9 cellular contexts compared by ENCODE assay signal in genomic region chr6:116096979-116097816, GRCh38. TPM values are rescaled to one million over a fixed set of nuclear protein-coding genes. Genes with fewer than 3 reads are reported as not detected.
DNase-seq lines count a peak whose midpoint lies in the region; ATAC-seq and TF ChIP-seq lines count a peak whose summit lies in the region.
"Had no signal": no experiment of that assay in that cellular context is flagged by ENCODE, and none has a peak within 500 bp of the region (broad histone marks: within the 10 kb centered on the region; RNA-seq: fewer than 3 reads in every experiment).

No MANE protein-coding gene starts in this region.

- in situ Hi-C loops in brain microvascular endothelial cell (cut with HindIII; ENCODE audit: low pct_ligation_motif_present, low sequenced_read_pairs) = no loop called here

- H3K36me3 Mint-ChIP-seq in CD4-positive, alpha-beta T cell (ENCODE audit: low read depth) = no peaks in the 10 kb centered on the region

- H3K14ac ChIP-seq in mesenchymal stem cell (ENCODE audit: low read length in 2 of 2) = no peak overlapping the region

- H3K18ac ChIP-seq in mesenchymal stem cell (ENCODE audit: low read depth in 1 of 2, low read length in 2 of 2) = no peak overlapping the region

- intact Hi-C loops in CD4-positive, alpha-beta T cell (cut with DNase I, micrococcal nuclease) = loop anchor here (1.0 kb wide), 2 partner anchors 85 to 86 kb away; no protein-coding TSS in a partner anchor

- CTCF ChIA-PET in CD4-positive, alpha-beta T cell (lab: Charles Lee) = interaction anchor here (0.6 to 2.1 kb wide), 2 partner anchors 20 to 86 kb away, joined by 3 to 8 read pairs; no protein-coding TSS in a partner anchor

- H3K27ac Mint-ChIP-seq in CD4-positive, alpha-beta T cell = no peak overlapping the region
- H3K27ac Mint-ChIP-seq: activated CD4-positive, alpha-beta memory T cell treated with anti-CD3 and anti-CD28 coated beads, Interleukin-2, amount 10 ng/mL, durations not matched to agents 7 days and 5 days had no signal

- H3K27me3 Mint-ChIP-seq in CD4-positive, alpha-beta T cell = no peaks in the 10 kb centered on the region

- H4K8ac ChIP-seq in mesenchymal stem cell (ENCODE audit: low read length) = no peak overlapping the region

- no peak overlapping the region for H2AK5ac ChIP-seq in mesenchymal stem cell (ENCODE audit: low read length, severe bottlenecking)

- H2AFZ ChIP-seq in KMS-11 (ENCODE audit: low read depth) (no peak overlapping the region), mesenchymal stem cell (ENCODE audit: low read depth, low read length) (no peak overlapping the region)

- H2BK120ac ChIP-seq in mesenchymal stem cell (ENCODE audit: low read depth, low read length) = no peak overlapping the region

- H2BK15ac ChIP-seq in mesenchymal stem cell (ENCODE audit: low read depth, poor library complexity, severe bottlenecking) = no peak overlapping the region

- H4K20me1 ChIP-seq in KMS-11 (ENCODE audit: insufficient read depth) = no peaks in the 10 kb centered on the region

- H3K36me3 ChIP-seq in KMS-11 (ENCODE audit: insufficient read depth) = no peaks in the 10 kb centered on the region
- no peaks in the 10 kb centered on the region for H3K36me3 ChIP-seq in brain microvascular endothelial cell (replicated peaks)
- no peaks in the 10 kb centered on the region for H3K36me3 ChIP-seq in mesenchymal stem cell (ENCODE audit: control insufficient read depth in 1 of 2, insufficient read depth in 2 of 2, low read depth in 1 of 2, low read length in 2 of 2)

- no peak for ATAC-seq in CD4-positive, alpha-beta T cell (ENCODE audit: poor library complexity)

- H3K9me3 Mint-ChIP-seq in CD4-positive, alpha-beta T cell = peaks cover 3% of the 10 kb centered on the region

- H4K91ac ChIP-seq in mesenchymal stem cell (ENCODE audit: low read length) = no peak overlapping the region

- H3K4me1 ChIP-seq in KMS-11 (ENCODE audit: low read depth, poor library complexity, severe bottlenecking) (peaks cover 9% of the 10 kb centered on the region), mesenchymal stem cell (ENCODE audit: control insufficient read depth, insufficient read depth, low read depth, low read length) (peaks cover 5% of the 10 kb centered on the region)

- no peak overlapping the region for H3K23ac ChIP-seq in mesenchymal stem cell (ENCODE audit: low read length in 2 of 2)

- H3K4ac ChIP-seq in mesenchymal stem cell (ENCODE audit: low read depth in 1 of 2, low read length in 2 of 2) = no peak overlapping the region

- no peak overlapping the region for H3K27ac ChIP-seq in CD4-positive, alpha-beta T cell (ENCODE audit: low read depth, low read length)
- H3K27ac ChIP-seq in KMS-11 = no peak overlapping the region
- H3K27ac ChIP-seq in brain microvascular endothelial cell = no peak overlapping the region
- no peak overlapping the region for H3K27ac ChIP-seq in mesenchymal stem cell (ENCODE audit: low read length, poor library complexity, severe bottlenecking)

- no peaks in the 10 kb centered on the region for H3K27me3 ChIP-seq in CD4-positive, alpha-beta T cell (ENCODE audit: control insufficient read depth, insufficient read depth, low read length)
- H3K27me3 ChIP-seq in KMS-11 (ENCODE audit: insufficient read depth, low read depth) (no peaks in the 10 kb centered on the region), brain microvascular endothelial cell (replicated peaks) (no peaks in the 10 kb centered on the region), mesenchymal stem cell (ENCODE audit: control insufficient read depth in 1 of 2, insufficient read depth in 1 of 2, low read length in 2 of 2) (no peaks in the 10 kb centered on the region)

- no peak overlapping the region for H3K4me3 Mint-ChIP-seq in CD4-positive, alpha-beta T cell
- H3K4me3 Mint-ChIP-seq: activated CD4-positive, alpha-beta memory T cell treated with anti-CD3 and anti-CD28 coated beads, Interleukin-2, amount 10 ng/mL, durations not matched to agents 7 days and 5 days had no signal

- WGBS in mesenchymal stem cell = no CpG with 5 or more reads among the region's 2 CpGs

- H2BK5ac ChIP-seq in mesenchymal stem cell (ENCODE audit: low read depth, low read length, poor library complexity, severe bottlenecking) = no peak overlapping the region

- H3K9ac ChIP-seq in KMS-11 (no peak overlapping the region), mesenchymal stem cell (ENCODE audit: low read length) (no peak overlapping the region)

- H3K79me2 ChIP-seq in KMS-11 (ENCODE audit: insufficient read depth, low read depth) = no peaks in the 10 kb centered on the region

- TF ChIP-seq CTCF in CD4-positive, alpha-beta T cell (IDR thresholded peaks at IDR 0.05) = peak; percentile 71
- TF ChIP-seq CTCF in KMS-11 (conservative IDR thresholded peaks at IDR 0.05; ENCODE audit: low read depth, low read length) (peak; percentile 14; the same call in 1 of the 2 replicates), brain microvascular endothelial cell (IDR thresholded peaks at IDR 0.05; ENCODE audit: low read depth, low read length, missing control alignments) (peak; percentile 50)

- peaks cover 9% of the 10 kb centered on the region for H3K9me3 ChIP-seq in CD4-positive, alpha-beta T cell (ENCODE audit: control insufficient read depth, low read length)
- H3K9me3 ChIP-seq in mesenchymal stem cell (ENCODE audit: control insufficient read depth, low read length) = peaks cover 12% of the 10 kb centered on the region

- peaks cover 9% of the 10 kb centered on the region for H3K79me1 ChIP-seq in mesenchymal stem cell (replicated peaks; ENCODE audit: low read length, poor library complexity, severe bottlenecking)

- H3K4me3 ChIP-seq in KMS-11 (IDR thresholded peaks at IDR 0.05; ENCODE audit: insufficient read depth, low read depth, low read length) (no peak overlapping the region), brain microvascular endothelial cell (ENCODE audit: low read depth, low read length) (no peak overlapping the region), mesenchymal stem cell (ENCODE audit: insufficient read depth in 1 of 2, low read depth in 1 of 2, low read length in 2 of 2) (no peak overlapping the region)

- no peak for DNase-seq in CD4-positive, alpha-beta T cell
- DNase-seq in brain microvascular endothelial cell (no peak), mesenchymal stem cell (peak; percentile 21), NCI-H1417 (lab: John Stamatoyannopoulos, UW) (no peak), HuH-7.5 (ENCODE audit: low spot score) (no peak)
- no peak for DNase-seq in activated naive CD4-positive, alpha-beta T cell (lab: John Stamatoyannopoulos, UW)
- no peak for DNase-seq in activated CD4-positive, CD25-positive, alpha-beta regulatory T cell (lab: John Stamatoyannopoulos, UW)
- DNase-seq: activated CD4-positive, alpha-beta memory T cell treated with anti-CD3 and anti-CD28 coated beads, Interleukin-2, amount 10 ng/mL, durations not matched to agents 7 days and 5 days had no signal

- POLR2A ChIA-PET in CD4-positive, alpha-beta T cell (lab: Charles Lee) = interaction anchor here (0.9 to 1.4 kb wide), 2 partner anchors 79 to 182 kb away, joined by 3 read pairs; no protein-coding TSS in a partner anchor

- peaks cover 23% of the 10 kb centered on the region for H3K4me1 Mint-ChIP-seq in CD4-positive, alpha-beta T cell (ENCODE audit: low read depth)

- no peak overlapping the region for H2BK12ac ChIP-seq in mesenchymal stem cell (ENCODE audit: low read length in 2 of 2)

- H3K4me2 ChIP-seq in KMS-11 (no peak overlapping the region), mesenchymal stem cell (ENCODE audit: low read length, poor library complexity, severe bottlenecking) (no peak overlapping the region)

RNA-seq across cellular contexts. Expression of gene NT5DC1, which starts 3.5 kb away (rescaled TPM):
- 10 to 100 TPM; 24.2 to 27.2 TPM for total RNA-seq in CD4-positive, alpha-beta T cell
- polyA plus RNA-seq in mesenchymal stem cell (2013, experiment 1 of 2) = 12.5 TPM
- polyA plus RNA-seq in mesenchymal stem cell (2013, experiment 2 of 2) = 12.2 TPM

RNA-seq across cellular contexts. Expression of gene COL10A1, which starts 28.7 kb away (rescaled TPM):
- total RNA-seq in CD4-positive, alpha-beta T cell = not detected
- polyA plus RNA-seq in mesenchymal stem cell (2013, experiment 1 of 2) = 0.01 TPM
- not detected for polyA plus RNA-seq in mesenchymal stem cell (2013, experiment 2 of 2)
- total RNA-seq: activated CD4-positive, alpha-beta memory T cell treated with anti-CD3 and anti-CD28 coated beads, Interleukin-2, amount 10 ng/mL, durations not matched to agents 7 days and 5 days had no signal

RNA-seq across cellular contexts. Expression of gene FRK, which starts 36.5 kb away (rescaled TPM):
- not detected for total RNA-seq in CD4-positive, alpha-beta T cell
- polyA plus RNA-seq in mesenchymal stem cell (2013, experiment 1 of 2) = 0.03 TPM
- polyA plus RNA-seq in mesenchymal stem cell (2013, experiment 2 of 2) = 0.04 TPM

Comparison
In these comparisons a context has a peak if more than half of its experiments do, and no peak if none do; other contexts are left out.
1. CTCF ChIP-seq: peak in every context shown above with its lines; median percentile 71 in CD4-positive, alpha-beta T cell; 50 in brain microvascular endothelial cell; 14 in KMS-11.